11 cellular contexts compared by ENCODE assay signal in genomic region chr11:82557274-82557673, GRCh38.
DNase-seq lines count a peak whose midpoint lies in the region; ATAC-seq and TF ChIP-seq lines count a peak whose summit lies in the region.
"Had no signal": no experiment of that assay in that cellular context is flagged by ENCODE, and none has a peak within 500 bp of the region (broad histone marks: within the 10 kb centered on the region; RNA-seq: fewer than 3 reads in every experiment).

No MANE protein-coding gene starts in this region.

- H3K36me3 Mint-ChIP-seq in WTC11: no peaks in the 10 kb centered on the region

- H3K4me3 ChIP-seq in GM12865 (ENCODE audit: low read depth, low read length) (no peak overlapping the region), SK-N-MC (no peak overlapping the region)

- TF ChIP-seq CTCF in GM12865 (IDR thresholded peaks at IDR 0.05; ENCODE audit: insufficient read depth, low read depth, low read length, missing control alignments) (no peak), WTC11 (IDR thresholded peaks at IDR 0.05) (no peak)

- peak; percentile 53 for DNase-seq in GM12865 (ENCODE audit: low read depth)
- peak; percentile 5 for DNase-seq in SK-N-MC (ENCODE audit: low read depth, low spot score)
- DNase-seq in NCI-H524 (lab: John Stamatoyannopoulos, UW): no peak
- no peak for DNase-seq in WTC11 (ENCODE audit: low spot score)
- DNase-seq in activated CD4-positive, CD25-positive, alpha-beta regulatory T cell (lab: John Stamatoyannopoulos, UW): no peak
- no peak for DNase-seq in NCI-H446 (lab: John Stamatoyannopoulos, UW)
- DNase-seq: DMS 273 treated with DMSO at 0.1 percent for 48 hours, foreskin fibroblast had no signal

- no peaks in the 10 kb centered on the region for H3K9me3 ChIP-seq in SK-N-MC (ENCODE audit: low read depth, low read length)

- POLR2A ChIA-PET in WTC11 (lab: Charles Lee): no interaction called here

- peaks cover 13% of the 10 kb centered on the region for H3K4me1 Mint-ChIP-seq in WTC11

- no peak overlapping the region for H3K27ac ChIP-seq in SK-N-MC

- CTCF ChIA-PET in WTC11 (lab: Charles Lee): no interaction called here

- H3K27ac Mint-ChIP-seq in WTC11: no peak overlapping the region

- ATAC-seq in GM19455 (IDR thresholded peaks at IDR 0.05; ENCODE audit: unreplicated experiment) (peak; percentile 76), HG03097 (IDR thresholded peaks at IDR 0.05; ENCODE audit: low FRiP score, unreplicated experiment) (peak; percentile 100), WTC11 (no peak)
- ATAC-seq: SK-N-SH treated with all-trans-retinoic acid at 6 μM for 48 hours had no signal

- H3K36me3 ChIP-seq in SK-N-MC (ENCODE audit: insufficient read depth, low read length): no peaks in the 10 kb centered on the region

- H3K9me3 Mint-ChIP-seq in WTC11: no peaks in the 10 kb centered on the region

- no peaks in the 10 kb centered on the region for H3K27me3 Mint-ChIP-seq in WTC11 (ENCODE audit: low read depth)

- no peak overlapping the region for H3K4me3 Mint-ChIP-seq in WTC11

- no peak overlapping the region for H3K9ac ChIP-seq in SK-N-MC (ENCODE audit: insufficient read length)

TF ChIP-seq in WTC11, 78 proteins besides CTCF, POLR2A, EP300 and RAD21:
- TF ChIP-seq ZSCAN18 (CRISPR knock-in tag; IDR thresholded peaks at IDR 0.05): no peak
- no peak for TF ChIP-seq JUN (CRISPR knock-in tag; IDR thresholded peaks at IDR 0.05)

Comparison
In these comparisons a context has a peak if more than half of its experiments do, and no peak if none do; other contexts are left out.
1. DNase-seq: peak in GM12865 (single experiment) and SK-N-MC (single experiment); none in NCI-H524 (0 of 2), WTC11 (single experiment), activated CD4-positive, CD25-positive, alpha-beta regulatory T cell (0 of 4) and NCI-H446 (0 of 2).